ENCODE assay signal across 6 cellular contexts in the genomic region with DNA sequence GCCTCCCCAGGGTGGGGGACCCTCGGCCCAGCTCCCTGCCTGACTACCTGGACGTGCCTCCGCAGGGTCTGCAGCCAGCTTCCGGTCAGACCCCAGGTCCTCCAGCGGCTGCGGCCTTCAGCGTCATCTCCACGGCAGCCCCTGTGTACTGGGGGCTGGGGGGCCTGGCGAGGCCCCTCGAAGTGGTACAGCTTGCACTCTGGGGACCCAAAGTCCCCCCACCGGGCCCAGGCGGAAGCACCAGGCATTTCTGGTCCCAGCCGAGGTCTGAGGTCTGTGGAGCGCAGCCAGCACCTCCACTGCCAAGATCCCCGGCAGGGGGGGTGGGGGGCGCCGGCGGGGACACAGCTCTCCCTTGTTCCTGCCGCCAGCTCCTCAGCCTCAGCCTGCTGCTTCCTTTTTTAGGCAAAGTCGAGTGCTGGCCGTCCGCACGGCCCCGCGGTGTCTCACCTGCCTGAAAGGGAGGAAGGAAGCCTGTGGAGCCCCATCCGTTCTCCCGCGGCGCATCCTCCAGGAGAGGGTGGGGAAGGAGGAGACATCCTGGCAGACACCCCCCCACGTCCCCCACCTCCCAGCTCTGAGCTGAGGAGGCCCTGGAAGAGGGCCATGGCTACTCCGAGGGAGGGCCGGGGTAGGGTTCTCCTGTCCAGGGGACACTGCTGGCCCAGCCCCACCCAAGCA. TPM values are rescaled to one million over a fixed set of nuclear protein-coding genes. Genes with fewer than 3 reads are reported as not detected.
DNase-seq lines count a peak whose midpoint lies in the region; ATAC-seq and TF ChIP-seq lines count a peak whose summit lies in the region.

No MANE protein-coding gene starts in this region.

- peak; percentile 2 for ATAC-seq in activated naive CD8-positive, alpha-beta T cell treated with anti-CD3 and anti-CD28 coated beads, Interleukin-2, amount 50 U/mL, for 24 hours
- ATAC-seq in activated CD8-positive, alpha-beta memory T cell treated with anti-CD3 and anti-CD28 coated beads, Interleukin-2, amount 10 ng/mL, durations not matched to agents 7 days and 5 days: no peak

- DNase-seq in Calu3 (peak; percentile 58), mesenteric fat pad (ENCODE audit: low spot score) (peak; percentile 90), NCI-H1048 (lab: John Stamatoyannopoulos, UW) (no peak), RPMI8226 (no peak)
- DNase-seq in activated naive CD8-positive, alpha-beta T cell treated with anti-CD3 and anti-CD28 coated beads, Interleukin-2, amount 50 U/mL, for 24 hours: peak; percentile 46
- no peak for DNase-seq in activated CD8-positive, alpha-beta memory T cell treated with anti-CD3 and anti-CD28 coated beads, Interleukin-2, amount 10 ng/mL, durations not matched to agents 7 days and 5 days

- TF ChIP-seq CTCF in Calu3 (IDR thresholded peaks at IDR 0.05; ENCODE audit: unreplicated experiment): no peak

- H3K27ac Mint-ChIP-seq in Calu3 (ENCODE audit: unreplicated experiment): no peak overlapping the region
- H3K27ac Mint-ChIP-seq in activated naive CD8-positive, alpha-beta T cell treated with anti-CD3 and anti-CD28 coated beads, Interleukin-2, amount 50 U/mL, for 24 hours: no peak overlapping the region
- no peak overlapping the region for H3K27ac Mint-ChIP-seq in activated CD8-positive, alpha-beta memory T cell treated with anti-CD3 and anti-CD28 coated beads, Interleukin-2, amount 10 ng/mL, durations not matched to agents 7 days and 5 days

- H3K4me3 Mint-ChIP-seq in Calu3 (ENCODE audit: low read depth, unreplicated experiment): peak overlapping the region; percentile 50
- H3K4me3 Mint-ChIP-seq in activated naive CD8-positive, alpha-beta T cell treated with anti-CD3 and anti-CD28 coated beads, Interleukin-2, amount 50 U/mL, for 24 hours: peak overlapping the region; percentile 36
- H3K4me3 Mint-ChIP-seq in activated CD8-positive, alpha-beta memory T cell treated with anti-CD3 and anti-CD28 coated beads, Interleukin-2, amount 10 ng/mL, durations not matched to agents 7 days and 5 days: no peak overlapping the region

- peaks cover 8% of the 10 kb centered on the region for H3K4me1 Mint-ChIP-seq in Calu3 (ENCODE audit: low read depth, unreplicated experiment)
- H3K4me1 Mint-ChIP-seq in activated naive CD8-positive, alpha-beta T cell treated with anti-CD3 and anti-CD28 coated beads, Interleukin-2, amount 50 U/mL, for 24 hours: peaks cover 12% of the 10 kb centered on the region
- peaks cover 2% of the 10 kb centered on the region for H3K4me1 Mint-ChIP-seq in activated CD8-positive, alpha-beta memory T cell treated with anti-CD3 and anti-CD28 coated beads, Interleukin-2, amount 10 ng/mL, durations not matched to agents 7 days and 5 days

- H3K9me3 Mint-ChIP-seq in Calu3 (ENCODE audit: low read depth, unreplicated experiment): no peaks in the 10 kb centered on the region
- no peaks in the 10 kb centered on the region for H3K9me3 Mint-ChIP-seq in activated naive CD8-positive, alpha-beta T cell treated with anti-CD3 and anti-CD28 coated beads, Interleukin-2, amount 50 U/mL, for 24 hours
- H3K9me3 Mint-ChIP-seq in activated CD8-positive, alpha-beta memory T cell treated with anti-CD3 and anti-CD28 coated beads, Interleukin-2, amount 10 ng/mL, durations not matched to agents 7 days and 5 days (ENCODE audit: low read depth): no peaks in the 10 kb centered on the region

- peaks cover 40% of the 10 kb centered on the region for H3K36me3 Mint-ChIP-seq in Calu3 (ENCODE audit: insufficient read depth, unreplicated experiment)
- no peaks in the 10 kb centered on the region for H3K36me3 Mint-ChIP-seq in activated naive CD8-positive, alpha-beta T cell treated with anti-CD3 and anti-CD28 coated beads, Interleukin-2, amount 50 U/mL, for 24 hours (ENCODE audit: low read depth)
- H3K36me3 Mint-ChIP-seq in activated CD8-positive, alpha-beta memory T cell treated with anti-CD3 and anti-CD28 coated beads, Interleukin-2, amount 10 ng/mL, durations not matched to agents 7 days and 5 days: no peaks in the 10 kb centered on the region

- intact Hi-C loops in Calu3 (cut with micrococcal nuclease; ENCODE audit: unreplicated experiment): no loop called here

- CTCF ChIA-PET in Calu3 (lab: Charles Lee): no interaction called here
- CTCF ChIA-PET in activated CD8-positive, alpha-beta memory T cell treated with anti-CD3 and anti-CD28 coated beads, Interleukin-2, amount 10 ng/mL, durations not matched to agents 7 days and 5 days (lab: Charles Lee): interaction anchor here (0.9 kb wide), 1 partner anchor 63 kb away, joined by 3 read pairs; no protein-coding TSS in a partner anchor

- no TSS peak for BruUV-seq in Calu3 (replicated peaks; lab: Mats Ljungman, UMichigan)

- H3K27me3 Mint-ChIP-seq in Calu3 (ENCODE audit: unreplicated experiment): no peaks in the 10 kb centered on the region
- H3K27me3 Mint-ChIP-seq in activated naive CD8-positive, alpha-beta T cell treated with anti-CD3 and anti-CD28 coated beads, Interleukin-2, amount 50 U/mL, for 24 hours: peaks cover 30% of the 10 kb centered on the region
- peaks cover 20% of the 10 kb centered on the region for H3K27me3 Mint-ChIP-seq in activated CD8-positive, alpha-beta memory T cell treated with anti-CD3 and anti-CD28 coated beads, Interleukin-2, amount 10 ng/mL, durations not matched to agents 7 days and 5 days

RNA-seq across cellular contexts. Expression of gene VWA1, which starts 1.2 kb away (rescaled TPM):
- total RNA-seq in Calu3 (2022) (78.7 and 78.9 TPM in 2 replicates), mesenteric fat pad (41.1 TPM)
- total RNA-seq in activated CD8-positive, alpha-beta memory T cell treated with anti-CD3 and anti-CD28 coated beads, Interleukin-2, amount 10 ng/mL, durations not matched to agents 7 days and 5 days: under 1 TPM; 0.20 to 0.28 TPM

RNA-seq across cellular contexts. Expression of gene ANKRD65, which starts 13.2 kb away (rescaled TPM):
- total RNA-seq in Calu3 (2022): not detected in 2 replicates
- 4.1 TPM for total RNA-seq in mesenteric fat pad
- total RNA-seq in activated CD8-positive, alpha-beta memory T cell treated with anti-CD3 and anti-CD28 coated beads, Interleukin-2, amount 10 ng/mL, durations not matched to agents 7 days and 5 days: not detected

RNA-seq across cellular contexts. Expression of gene ATAD3C, which starts 15.2 kb away (rescaled TPM):
- total RNA-seq in Calu3 (2022) (0.29 and 0.45 TPM in 2 replicates), mesenteric fat pad (0.51 TPM)
- total RNA-seq in activated CD8-positive, alpha-beta memory T cell treated with anti-CD3 and anti-CD28 coated beads, Interleukin-2, amount 10 ng/mL, durations not matched to agents 7 days and 5 days: under 1 TPM; 0.38 to 0.87 TPM

RNA-seq across cellular contexts. Expression of gene MRPL20, which starts 27.2 kb away (rescaled TPM):
- total RNA-seq in Calu3 (2022) (81.2 and 99.1 TPM in 2 replicates), mesenteric fat pad (122 TPM)
- 100 to 1,000 TPM in 1 of 2 experiments, 10 to 100 TPM in 1; 95.2 to 130 TPM for total RNA-seq in activated CD8-positive, alpha-beta memory T cell treated with anti-CD3 and anti-CD28 coated beads, Interleukin-2, amount 10 ng/mL, durations not matched to agents 7 days and 5 days

RNA-seq across cellular contexts. Expression of gene CCNL2, which starts 35.1 kb away (rescaled TPM):
- total RNA-seq in Calu3 (2022): 166 and 172 TPM in 2 replicates
- 162 TPM for total RNA-seq in mesenteric fat pad
- total RNA-seq in activated CD8-positive, alpha-beta memory T cell treated with anti-CD3 and anti-CD28 coated beads, Interleukin-2, amount 10 ng/mL, durations not matched to agents 7 days and 5 days: 100 to 1,000 TPM; 120 to 124 TPM

Comparison
In these comparisons a context has a peak if more than half of its experiments do, and no peak if none do; other contexts are left out.
1. DNase-seq: peak in Calu3 (single experiment), activated naive CD8-positive, alpha-beta T cell treated with anti-CD3 and anti-CD28 coated beads, Interleukin-2, amount 50 U/mL, for 24 hours (single experiment) and mesenteric fat pad (single experiment); none in NCI-H1048 (single experiment), activated CD8-positive, alpha-beta memory T cell treated with anti-CD3 and anti-CD28 coated beads, Interleukin-2, amount 10 ng/mL, durations not matched to agents 7 days and 5 days (single experiment) and RPMI8226 (single experiment).
2. RNA of gene VWA1, which starts 1.2 kb away (total RNA-seq): 78.7 to 78.9 TPM in Calu3 and 41.1 TPM in mesenteric fat pad (single experiment); 0.20 to 0.28 TPM in activated CD8-positive, alpha-beta memory T cell treated with anti-CD3 and anti-CD28 coated beads, Interleukin-2, amount 10 ng/mL, durations not matched to agents 7 days and 5 days; every median in the first group is over 10 times any median in the second.